17 cellular contexts compared by ENCODE assay signal in genomic region chr14:74563233-74563585, GRCh38. TPM values are rescaled to one million over a fixed set of nuclear protein-coding genes. Genes with fewer than 3 reads are reported as not detected.
A peak's percentile ranks its signal among the peaks of the same experiment; 100 is the strongest.
DNase-seq lines count a peak whose midpoint lies in the region; ATAC-seq, FAIRE-seq and TF ChIP-seq lines count a peak whose summit lies in the region.
"Had no signal": no experiment of that assay in that cellular context is flagged by ENCODE, and none has a peak within 500 bp of the region (broad histone marks: within the 10 kb centered on the region; RNA-seq: fewer than 3 reads in every experiment).

No MANE protein-coding gene starts in this region.

- peak in 1 of 6 experiments; percentile 15 for TF ChIP-seq CTCF in thyroid gland (IDR thresholded peaks at IDR 0.05)

- H3K4me1 ChIP-seq in adipocyte (ENCODE audit: control insufficient read depth, insufficient read depth, low read length) (peaks cover 59% of the 10 kb centered on the region), thyroid gland (peaks cover 62 to 70% of the 10 kb centered on the region in 2 donors)

- 28 to 40% methylated on average over 5 of the region's 5 CpGs for WGBS in thyroid gland, 2 donors

- intact Hi-C loops in thyroid gland (cut with DNase I): no loop called here

- peak overlapping the region; percentile 54 for H3K9ac ChIP-seq in adipocyte (ENCODE audit: low read length)

- no peak for FAIRE-seq in urothelium cell line (lab: Jason Lieb, UNC)

- H3K9me3 ChIP-seq in adipocyte (ENCODE audit: control insufficient read depth, low read length) (no peaks in the 10 kb centered on the region), thyroid gland (no peaks in the 10 kb centered on the region)
- H3K9me3 ChIP-seq: MG63 had no signal

- no peak for ATAC-seq in GM21576 (IDR thresholded peaks at IDR 0.05; ENCODE audit: unreplicated experiment)
- ATAC-seq: natural killer cell treated with Interleukin-12 subunit alpha and Interleukin-12 subunit beta and Interleukin-15 and Interleukin-18, amount 100 ng/mL, for 72 hours; Right ventricle myocardium inferior; stimulated activated memory B cell treated with anti-CD40 and anti-IgM and Interleukin-4, amounts not matched to agents 10 μg/mL and 1 μg/mL and 100 μg/mL, for 72 hours had no signal

- peak overlapping the region; percentile 45 for H3K4me3 ChIP-seq in adipocyte (ENCODE audit: low read length)
- no peak overlapping the region for H3K4me3 ChIP-seq in thyroid gland (replicated peaks in 1 of 3)
- H3K4me3 ChIP-seq: cardiac muscle cell, MG63 had no signal

- H3K27me3 ChIP-seq in adipocyte (replicated peaks; ENCODE audit: control insufficient read depth, insufficient read depth, low read length) (no peaks in the 10 kb centered on the region), thyroid gland (no peaks in the 10 kb centered on the region)
- H3K27me3 ChIP-seq: cardiac muscle cell, MG63 had no signal

- DNase-seq in DMS 273 (lab: John Stamatoyannopoulos, UW; ENCODE audit: unreplicated experiment) (peak; percentile 70), DMS 273 treated with DMSO at 0.1 percent for 48 hours (lab: John Stamatoyannopoulos, UW) (no peak), adipocyte (ENCODE audit: low read depth) (peak; percentile 78), fibroblast of the conjunctiva (ENCODE audit: low read depth) (peak; percentile 72), thyroid gland (peak; percentile 32 to 39), urothelium cell line (ENCODE audit: low spot score) (no peak)
- no peak for DNase-seq in stimulated activated naive CD4-positive, alpha-beta T cell (lab: John Stamatoyannopoulos, UW)
- DNase-seq: activated T-cell treated with anti-CD3 and anti-CD28 coated beads, Interleukin-2, amount 50 U/mL, for 1 hour; MG63; NCI-H446 treated with DMSO at 0.1 percent for 48 hours had no signal

- peak overlapping the region; percentile 54 to 88 (median 69) for H3K27ac ChIP-seq in thyroid gland
- H3K27ac ChIP-seq: 22Rv1, cardiac muscle cell, VCaP had no signal

- TF ChIP-seq POLR2A in thyroid gland (IDR thresholded peaks at IDR 0.05): no peak

- H3K36me3 ChIP-seq in adipocyte (ENCODE audit: control insufficient read depth, insufficient read depth, low read length, severe bottlenecking): no peaks in the 10 kb centered on the region
- no peaks in the 10 kb centered on the region for H3K36me3 ChIP-seq in thyroid gland
- H3K36me3 ChIP-seq: cardiac muscle cell, MG63 had no signal

RNA-seq across cellular contexts. Expression of gene LTBP2, which starts 48.8 kb away (rescaled TPM):
- 100 to 1,000 TPM in 3 of 4 donors, 10 to 100 TPM in 1; 81.3 to 240 (median 189) TPM for total RNA-seq in thyroid gland

Comparison
In these comparisons a context has a peak if more than half of its experiments do, and no peak if none do; other contexts are left out.
1. DNase-seq: peak in DMS 273 (single experiment), adipocyte (single experiment), fibroblast of the conjunctiva (single experiment) and thyroid gland (2 of 2); none in DMS 273 treated with DMSO at 0.1 percent for 48 hours (single experiment), urothelium cell line (single experiment) and stimulated activated naive CD4-positive, alpha-beta T cell (0 of 6).